ENCODE assay signal across 20 cellular contexts in genomic region chr17:43471801-43472200, GRCh38.
"Had no signal": no experiment of that assay in that cellular context is flagged by ENCODE, and none has a peak within 500 bp of the region (broad histone marks: within the 10 kb centered on the region; RNA-seq: fewer than 3 reads in every experiment).

No MANE protein-coding gene starts in this region.

- H3K4me1 ChIP-seq: colonic mucosa, left lung had no signal

- H3K36me3 ChIP-seq: colonic mucosa, esophagus muscularis mucosa, left lung, neutrophil, thyroid gland had no signal

- H3K4me3 Mint-ChIP-seq: activated CD4-positive, alpha-beta T cell treated with anti-CD3 and anti-CD28 coated beads, Interleukin-2, amount 10 ng/mL, durations not matched to agents 24 days and 14 days; activated CD8-positive, alpha-beta T cell treated with anti-CD3 and anti-CD28 coated beads, Interleukin-2, amount 10 ng/mL, durations not matched to agents 7 days and 5 days; activated naive CD8-positive, alpha-beta T cell; activated T-cell treated with anti-CD3 and anti-CD28 coated beads, Interleukin-2, amount 50 U/mL, for 72 hours; memory B cell; naive thymus-derived CD8-positive, alpha-beta T cell; stimulated activated naive B cell treated with anti-CD40 and anti-IgM and Interleukin-4, amounts not matched to agents 10 μg/mL and 1 μg/mL and 100 μg/mL, for 72 hours; T-helper 17 cell had no signal

- H3K4me1 Mint-ChIP-seq: memory B cell; naive thymus-derived CD8-positive, alpha-beta T cell; stimulated activated naive B cell treated with anti-CD40 and anti-IgM and Interleukin-4, amounts not matched to agents 10 μg/mL and 1 μg/mL and 100 μg/mL, for 72 hours had no signal

- H3K27ac Mint-ChIP-seq: activated CD4-positive, alpha-beta T cell treated with anti-CD3 and anti-CD28 coated beads, Interleukin-2, amount 10 ng/mL, durations not matched to agents 24 days and 14 days; activated CD8-positive, alpha-beta T cell treated with anti-CD3 and anti-CD28 coated beads, Interleukin-2, amount 10 ng/mL, durations not matched to agents 7 days and 5 days; activated naive CD8-positive, alpha-beta T cell; activated T-cell treated with anti-CD3 and anti-CD28 coated beads, Interleukin-2, amount 50 U/mL, for 72 hours; memory B cell; naive thymus-derived CD8-positive, alpha-beta T cell; T-helper 17 cell had no signal

- H3K9me3 ChIP-seq: colonic mucosa, esophagus muscularis mucosa, left lung, neutrophil, thyroid gland had no signal

- H3K36me3 Mint-ChIP-seq: activated naive CD8-positive, alpha-beta T cell; memory B cell; naive thymus-derived CD8-positive, alpha-beta T cell; stimulated activated naive B cell treated with anti-CD40 and anti-IgM and Interleukin-4, amounts not matched to agents 10 μg/mL and 1 μg/mL and 100 μg/mL, for 72 hours had no signal

- H3K27me3 ChIP-seq: colonic mucosa, esophagus muscularis mucosa, left lung, thyroid gland had no signal

- DNase-seq: activated CD4-positive, alpha-beta T cell treated with anti-CD3 and anti-CD28 coated beads, Interleukin-2, amount 10 ng/mL, durations not matched to agents 24 days and 14 days; activated CD4-positive, CD25-positive, alpha-beta regulatory T cell; activated CD8-positive, alpha-beta memory T cell treated with anti-CD3 and anti-CD28 coated beads, Interleukin-2, amount 50 U/mL, for 4 hours; activated CD8-positive, alpha-beta T cell treated with anti-CD3 and anti-CD28 coated beads, Interleukin-2, amount 10 ng/mL, durations not matched to agents 7 days and 5 days; activated gamma-delta T cell treated with Interleukin-2 at 50 U/mL for 16 hours; activated T-cell treated with anti-CD3 and anti-CD28 coated beads, Interleukin-2, amount 50 U/mL, for 72 hours; colonic mucosa; islet precursor cell; left lung; naive thymus-derived CD8-positive, alpha-beta T cell; stimulated activated CD4-positive, alpha-beta T cell treated with anti-CD3 and anti-CD28 coated beads, Interleukin-15, amount 100 ng/mL, for 24 hours; stimulated activated CD4-positive, alpha-beta T cell treated with anti-CD3 and anti-CD28 coated beads, Interleukin-4, amount 100 ng/mL, for 1 hour; stimulated activated naive B cell treated with anti-CD40 and anti-IgM and Interleukin-4, amounts not matched to agents 10 μg/mL and 1 μg/mL and 100 μg/mL, for 72 hours; T-helper 17 cell; thyroid gland had no signal

- H3K27ac ChIP-seq: colonic mucosa, esophagus muscularis mucosa, left lung, neutrophil, thyroid gland had no signal

- ATAC-seq: activated CD8-positive, alpha-beta T cell treated with anti-CD3 and anti-CD28 coated beads, Interleukin-2, amount 10 ng/mL, durations not matched to agents 7 days and 5 days; activated T-cell treated with anti-CD3 and anti-CD28 coated beads, Interleukin-2, amount 50 U/mL, for 72 hours; left lung; naive thymus-derived CD8-positive, alpha-beta T cell; stimulated activated naive B cell treated with anti-CD40 and anti-IgM and Interleukin-4, amounts not matched to agents 10 μg/mL and 1 μg/mL and 100 μg/mL, for 72 hours; T-helper 17 cell had no signal

- H3K4me3 ChIP-seq: colonic mucosa, esophagus muscularis mucosa, left lung, skin epidermis, thyroid gland had no signal

- H3K9me3 Mint-ChIP-seq: activated CD4-positive, alpha-beta T cell treated with anti-CD3 and anti-CD28 coated beads, Interleukin-2, amount 10 ng/mL, durations not matched to agents 24 days and 14 days; activated T-cell treated with anti-CD3 and anti-CD28 coated beads, Interleukin-2, amount 50 U/mL, for 72 hours; memory B cell; naive thymus-derived CD8-positive, alpha-beta T cell; stimulated activated naive B cell treated with anti-CD40 and anti-IgM and Interleukin-4, amounts not matched to agents 10 μg/mL and 1 μg/mL and 100 μg/mL, for 72 hours had no signal
